In the genomic region with DNA sequence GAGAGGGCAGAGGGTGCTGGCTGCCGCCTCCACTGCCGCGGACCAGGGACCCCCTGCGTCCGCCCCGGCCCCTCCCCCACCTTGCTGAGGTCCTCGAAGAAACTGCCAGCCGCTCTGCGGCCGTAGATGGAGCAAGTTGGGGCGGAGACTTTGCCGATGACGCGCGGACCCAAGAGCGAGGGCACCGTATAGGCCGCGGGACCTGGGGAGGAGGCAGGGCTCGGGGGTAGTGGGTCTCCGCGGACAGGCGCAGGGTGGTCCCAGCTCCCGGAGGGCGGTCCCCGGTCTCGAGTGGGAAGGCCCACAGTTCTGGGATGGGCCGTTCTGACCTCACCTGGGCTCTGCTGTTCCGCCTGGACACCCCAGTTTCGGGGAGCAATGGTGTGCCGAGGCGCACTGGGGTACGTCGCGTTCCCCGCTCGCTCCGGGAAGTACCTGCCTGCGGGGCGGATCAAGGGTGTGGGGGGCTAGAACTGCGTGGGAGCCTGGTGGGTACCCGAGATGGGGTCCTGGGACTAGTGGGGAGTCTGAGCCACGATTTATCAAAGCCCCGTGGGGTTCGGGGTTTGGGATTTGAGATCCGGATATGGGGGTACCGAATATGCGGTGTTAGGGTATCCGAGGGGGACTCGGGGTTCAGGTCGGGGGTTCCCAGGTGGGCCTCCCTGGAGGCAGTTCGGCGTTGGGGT, we compare ENCODE assay signal across 1 cellular context.
TF ChIP-seq lines count a peak whose summit lies in the region.

No MANE protein-coding gene starts in this region.

TF ChIP-seq in HepG2, 621 proteins besides CTCF, POLR2A, EP300 and RAD21 (continued from another document and continues in another):
- TF ChIP-seq IRX3 (CRISPR knock-in tag; IDR thresholded peaks at IDR 0.05; ENCODE audit: borderline replicate concordance, low read depth): no peak
- no peak for TF ChIP-seq PLSCR1 (CRISPR knock-in tag; IDR thresholded peaks at IDR 0.05; ENCODE audit: borderline replicate concordance)
- no peak for TF ChIP-seq PCBP2 (optimal IDR thresholded peaks at IDR 0.05; ENCODE audit: low read depth, low read length, poor library complexity, severe bottlenecking)
- TF ChIP-seq ZNF543 (CRISPR knock-in tag; IDR thresholded peaks at IDR 0.05): no peak
- TF ChIP-seq ZSCAN31 (CRISPR knock-in tag; IDR thresholded peaks at IDR 0.05; ENCODE audit: low read depth): no peak; the same call in 1 of the 2 replicates
- TF ChIP-seq, protein P1, sequence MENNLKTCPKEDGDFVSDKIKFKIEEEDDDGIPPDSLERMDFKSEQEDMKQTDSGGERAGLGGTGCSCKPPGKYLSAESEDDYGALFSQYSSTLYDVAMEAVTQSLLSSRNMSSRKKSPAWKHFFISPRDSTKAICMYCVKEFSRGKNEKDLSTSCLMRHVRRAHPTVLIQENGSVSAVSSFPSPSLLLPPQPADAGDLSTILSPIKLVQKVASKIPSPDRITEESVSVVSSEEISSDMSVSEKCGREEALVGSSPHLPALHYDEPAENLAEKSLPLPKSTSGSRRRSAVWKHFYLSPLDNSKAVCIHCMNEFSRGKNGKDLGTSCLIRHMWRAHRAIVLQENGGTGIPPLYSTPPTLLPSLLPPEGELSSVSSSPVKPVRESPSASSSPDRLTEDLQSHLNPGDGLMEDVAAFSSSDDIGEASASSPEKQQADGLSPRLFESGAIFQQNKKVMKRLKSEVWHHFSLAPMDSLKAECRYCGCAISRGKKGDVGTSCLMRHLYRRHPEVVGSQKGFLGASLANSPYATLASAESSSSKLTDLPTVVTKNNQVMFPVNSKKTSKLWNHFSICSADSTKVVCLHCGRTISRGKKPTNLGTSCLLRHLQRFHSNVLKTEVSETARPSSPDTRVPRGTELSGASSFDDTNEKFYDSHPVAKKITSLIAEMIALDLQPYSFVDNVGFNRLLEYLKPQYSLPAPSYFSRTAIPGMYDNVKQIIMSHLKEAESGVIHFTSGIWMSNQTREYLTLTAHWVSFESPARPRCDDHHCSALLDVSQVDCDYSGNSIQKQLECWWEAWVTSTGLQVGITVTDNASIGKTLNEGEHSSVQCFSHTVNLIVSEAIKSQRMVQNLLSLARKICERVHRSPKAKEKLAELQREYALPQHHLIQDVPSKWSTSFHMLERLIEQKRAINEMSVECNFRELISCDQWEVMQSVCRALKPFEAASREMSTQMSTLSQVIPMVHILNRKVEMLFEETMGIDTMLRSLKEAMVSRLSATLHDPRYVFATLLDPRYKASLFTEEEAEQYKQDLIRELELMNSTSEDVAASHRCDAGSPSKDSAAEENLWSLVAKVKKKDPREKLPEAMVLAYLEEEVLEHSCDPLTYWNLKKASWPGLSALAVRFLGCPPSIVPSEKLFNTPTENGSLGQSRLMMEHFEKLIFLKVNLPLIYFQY (CRISPR knock-in tag; IDR thresholded peaks at IDR 0.05; ENCODE audit: borderline replicate concordance): no peak
- no peak for TF ChIP-seq PHF21A (CRISPR knock-in tag; IDR thresholded peaks at IDR 0.05)
- TF ChIP-seq, protein P2, sequence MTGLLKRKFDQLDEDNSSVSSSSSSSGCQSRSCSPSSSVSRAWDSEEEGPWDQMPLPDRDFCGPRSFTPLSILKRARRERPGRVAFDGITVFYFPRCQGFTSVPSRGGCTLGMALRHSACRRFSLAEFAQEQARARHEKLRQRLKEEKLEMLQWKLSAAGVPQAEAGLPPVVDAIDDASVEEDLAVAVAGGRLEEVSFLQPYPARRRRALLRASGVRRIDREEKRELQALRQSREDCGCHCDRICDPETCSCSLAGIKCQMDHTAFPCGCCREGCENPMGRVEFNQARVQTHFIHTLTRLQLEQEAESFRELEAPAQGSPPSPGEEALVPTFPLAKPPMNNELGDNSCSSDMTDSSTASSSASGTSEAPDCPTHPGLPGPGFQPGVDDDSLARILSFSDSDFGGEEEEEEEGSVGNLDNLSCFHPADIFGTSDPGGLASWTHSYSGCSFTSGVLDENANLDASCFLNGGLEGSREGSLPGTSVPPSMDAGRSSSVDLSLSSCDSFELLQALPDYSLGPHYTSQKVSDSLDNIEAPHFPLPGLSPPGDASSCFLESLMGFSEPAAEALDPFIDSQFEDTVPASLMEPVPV (CRISPR knock-in tag; IDR thresholded peaks at IDR 0.05): peak; percentile 76
- TF ChIP-seq DDIT3 (CRISPR knock-in tag; IDR thresholded peaks at IDR 0.05): no peak
- peak; percentile 19; the same call in 1 of the 2 replicates for TF ChIP-seq ZBTB7A (CRISPR knock-in tag; IDR thresholded peaks at IDR 0.05)
- peak; percentile 13 for TF ChIP-seq AGO2 (optimal IDR thresholded peaks at IDR 0.05; ENCODE audit: low read depth, low read length)
- no peak for TF ChIP-seq JUNB (CRISPR knock-in tag; IDR thresholded peaks at IDR 0.05; ENCODE audit: borderline replicate concordance)
- TF ChIP-seq ZNF460 (CRISPR knock-in tag; IDR thresholded peaks at IDR 0.05; ENCODE audit: borderline replicate concordance): no peak
- no peak for TF ChIP-seq GPBP1L1 (CRISPR knock-in tag; IDR thresholded peaks at IDR 0.05)
- no peak for TF ChIP-seq ZNF235 (CRISPR knock-in tag; IDR thresholded peaks at IDR 0.05; ENCODE audit: borderline replicate concordance)
- TF ChIP-seq DRAP1 (CRISPR knock-in tag; IDR thresholded peaks at IDR 0.05): 0 out of 2 replicates have a peak, but pooled peaks have one; percentile 49
- no peak for TF ChIP-seq ZNF557 (CRISPR knock-in tag; IDR thresholded peaks at IDR 0.05)
- no peak for TF ChIP-seq SRSF1 (optimal IDR thresholded peaks at IDR 0.05; ENCODE audit: low read depth, low read length)
- no peak for TF ChIP-seq PRMT3 (CRISPR knock-in tag; IDR thresholded peaks at IDR 0.05; ENCODE audit: borderline replicate concordance, low read depth)
- 0 out of 2 replicates have a peak, but pooled peaks have one; percentile 21 for TF ChIP-seq HOXA9 (CRISPR knock-in tag; IDR thresholded peaks at IDR 0.05; ENCODE audit: borderline replicate concordance)
- no peak; the same call in 1 of the 2 replicates for TF ChIP-seq ZNF234 (CRISPR knock-in tag; conservative IDR thresholded peaks at IDR 0.05)
- no peak for TF ChIP-seq RFX3 (CRISPR knock-in tag; IDR thresholded peaks at IDR 0.05)
- TF ChIP-seq ZNF431 (CRISPR knock-in tag; IDR thresholded peaks at IDR 0.05; ENCODE audit: borderline replicate concordance, low read depth): no peak
- TF ChIP-seq ZNF407 (CRISPR knock-in tag; IDR thresholded peaks at IDR 0.05; ENCODE audit: not compliant biosample characterization): no peak
- no peak for TF ChIP-seq KDM1A (CRISPR knock-in tag; IDR thresholded peaks at IDR 0.05)
- no peak for TF ChIP-seq ZNF879 (CRISPR knock-in tag; IDR thresholded peaks at IDR 0.05)
- TF ChIP-seq ZNF441 (CRISPR knock-in tag; IDR thresholded peaks at IDR 0.05; ENCODE audit: borderline replicate concordance): no peak; the same call in 1 of the 2 replicates
- no peak for TF ChIP-seq SETDB1 (CRISPR knock-in tag; IDR thresholded peaks at IDR 0.05; ENCODE audit: borderline replicate concordance)
- no peak for TF ChIP-seq RNF2 (conservative IDR thresholded peaks at IDR 0.05; ENCODE audit: low read depth)
- TF ChIP-seq ZNF232 (CRISPR knock-in tag; IDR thresholded peaks at IDR 0.05; ENCODE audit: borderline replicate concordance): no peak; the same call in 1 of the 2 replicates
- no peak for TF ChIP-seq ZNF484 (CRISPR knock-in tag; IDR thresholded peaks at IDR 0.05; ENCODE audit: borderline replicate concordance, low read depth)
- TF ChIP-seq ZNF562 (CRISPR knock-in tag; IDR thresholded peaks at IDR 0.05; ENCODE audit: borderline replicate concordance): no peak
- no peak for TF ChIP-seq ZNF558 (CRISPR knock-in tag; IDR thresholded peaks at IDR 0.05; ENCODE audit: borderline replicate concordance)
- no peak for TF ChIP-seq NFIC (IDR thresholded peaks at IDR 0.05; ENCODE audit: low read length)
- TF ChIP-seq ZNF124 (CRISPR knock-in tag; IDR thresholded peaks at IDR 0.05): no peak
- TF ChIP-seq ZKSCAN5 (CRISPR knock-in tag; IDR thresholded peaks at IDR 0.05): no peak
- no peak for TF ChIP-seq FLYWCH1 (CRISPR knock-in tag; IDR thresholded peaks at IDR 0.05)
- peak; percentile 46; the same call in 1 of the 2 replicates for TF ChIP-seq ZFX (CRISPR knock-in tag; IDR thresholded peaks at IDR 0.05; ENCODE audit: low read depth)
- TF ChIP-seq ZNF160 (CRISPR knock-in tag; IDR thresholded peaks at IDR 0.05): no peak
- no peak for TF ChIP-seq TEF (CRISPR knock-in tag; IDR thresholded peaks at IDR 0.05)
- no peak for TF ChIP-seq ZFP62 (CRISPR knock-in tag; IDR thresholded peaks at IDR 0.05)
- no peak for TF ChIP-seq NCOR1 (IDR thresholded peaks at IDR 0.05; ENCODE audit: borderline replicate concordance, low read length)
- TF ChIP-seq SIN3B (IDR thresholded peaks at IDR 0.05; ENCODE audit: low read length): no peak
- no peak for TF ChIP-seq ESRRA (CRISPR knock-in tag; IDR thresholded peaks at IDR 0.05; ENCODE audit: low read depth)
- TF ChIP-seq MZF1 (CRISPR knock-in tag; IDR thresholded peaks at IDR 0.05; ENCODE audit: borderline replicate concordance): no peak
